1 cellular context compared by ENCODE assay signal in genomic region chr12:66589095-66589494, GRCh38.
A peak's percentile ranks its signal among the peaks of the same experiment; 100 is the strongest.
TF ChIP-seq lines count a peak whose summit lies in the region.

No MANE protein-coding gene starts in this region.

TF ChIP-seq in GM12878, 131 proteins besides CTCF, POLR2A, EP300 and RAD21 (continued from another document):
- TF ChIP-seq ZBTB4 (CRISPR knock-in tag; IDR thresholded peaks at IDR 0.05) (no peak), CHD4 (IDR thresholded peaks at IDR 0.05) (no peak), STAT3 (IDR thresholded peaks at IDR 0.05; ENCODE audit: low read depth, low read length) (no peak), MEF2B (IDR thresholded peaks at IDR 0.05; ENCODE audit: partially characterized antibody, poor library complexity, severe bottlenecking) (no peak), NRF1 (conservative IDR thresholded peaks at IDR 0.05; ENCODE audit: low read depth, low read length) (no peak), ESRRA (IDR thresholded peaks at IDR 0.05; ENCODE audit: low read length) (no peak), MTA2 (IDR thresholded peaks at IDR 0.05; ENCODE audit: low read depth) (no peak), HDGF (IDR thresholded peaks at IDR 0.05) (no peak), PRDM15 (CRISPR knock-in tag; IDR thresholded peaks at IDR 0.05) (no peak), IRF5 (IDR thresholded peaks at IDR 0.05; ENCODE audit: borderline replicate concordance) (no peak), NBN (IDR thresholded peaks at IDR 0.05) (no peak), IKZF1 (conservative IDR thresholded peaks at IDR 0.05) (no peak), NFIC (IDR thresholded peaks at IDR 0.05; ENCODE audit: low read depth, low read length) (peak; percentile 64; the same call in 1 of the 2 replicates), PKNOX1 (IDR thresholded peaks at IDR 0.05) (peak; percentile 70), SIN3A (IDR thresholded peaks at IDR 0.05; ENCODE audit: low read depth, low read length) (no peak), E2F4 (IDR thresholded peaks at IDR 0.05; ENCODE audit: low read depth, low read length) (no peak), NR2C1 (IDR thresholded peaks at IDR 0.05) (no peak), ASH2L (IDR thresholded peaks at IDR 0.05; ENCODE audit: borderline replicate concordance, low read depth) (no peak), FOXM1 (IDR thresholded peaks at IDR 0.05; ENCODE audit: low read depth, low read length) (no peak), ZZZ3 (IDR thresholded peaks at IDR 0.05; ENCODE audit: control insufficient read depth, insufficient read length, low read depth) (peak; percentile 28), SREBF1 (IDR thresholded peaks at IDR 0.05; ENCODE audit: low read length) (no peak), ZNF384 (IDR thresholded peaks at IDR 0.05; ENCODE audit: borderline replicate concordance, low read depth, low read length) (no peak), RFX5 (IDR thresholded peaks at IDR 0.05; ENCODE audit: low read depth, low read length) (no peak), EED (IDR thresholded peaks at IDR 0.05; ENCODE audit: low read depth) (no peak), JUNB (IDR thresholded peaks at IDR 0.05) (peak; percentile 28; the same call in 1 of the 2 replicates), IKZF2 (IDR thresholded peaks at IDR 0.05) (peak in 1 of 2 experiments; percentile 17; a peak in 1 of 4 replicates), YY1 (IDR thresholded peaks at IDR 0.05; ENCODE audit: low read depth, low read length) (no peak), POLR2AphosphoS2 (IDR thresholded peaks at IDR 0.05; ENCODE audit: low read depth, low read length) (no peak)
